Comparison of ENCODE assay signal across 1 cellular context in genomic region chr3:58173670-58174472, GRCh38.
TF ChIP-seq lines count a peak whose summit lies in the region.

No MANE protein-coding gene starts in this region.

TF ChIP-seq in HepG2, 621 proteins besides CTCF, POLR2A, EP300 and RAD21 (continued from another document and continues in another):
- TF ChIP-seq ZNF407 (CRISPR knock-in tag; IDR thresholded peaks at IDR 0.05; ENCODE audit: not compliant biosample characterization) (no peak), MAZ (IDR thresholded peaks at IDR 0.05; ENCODE audit: borderline replicate concordance, low read depth, low read length) (no peak), MAZ (CRISPR knock-in tag; IDR thresholded peaks at IDR 0.05; ENCODE audit: low read depth) (no peak), HMG20A (CRISPR knock-in tag; IDR thresholded peaks at IDR 0.05; ENCODE audit: borderline replicate concordance) (peak; percentile 76), TRIM24 (CRISPR knock-in tag; IDR thresholded peaks at IDR 0.05) (no peak), RFXAP (CRISPR knock-in tag; IDR thresholded peaks at IDR 0.05; ENCODE audit: borderline replicate concordance) (no peak; the same call in 1 of the 2 replicates), ZNF557 (CRISPR knock-in tag; IDR thresholded peaks at IDR 0.05) (0 out of 2 replicates have a peak, but pooled peaks have one; percentile 2), ZNF10 (CRISPR knock-in tag; IDR thresholded peaks at IDR 0.05; ENCODE audit: borderline replicate concordance, low read depth) (no peak), CENPX (CRISPR knock-in tag; IDR thresholded peaks at IDR 0.05) (no peak), ZNF562 (CRISPR knock-in tag; IDR thresholded peaks at IDR 0.05; ENCODE audit: borderline replicate concordance) (no peak), ZBTB7B (CRISPR knock-in tag; IDR thresholded peaks at IDR 0.05) (peak; percentile 91), HNRNPL (IDR thresholded peaks at IDR 0.05; ENCODE audit: low read depth, low read length) (0 out of 2 replicates have a peak, but pooled peaks have one; percentile 28), CBX2 (IDR thresholded peaks at IDR 0.05; ENCODE audit: low read depth, low read length) (no peak), CBX2 (CRISPR knock-in tag; IDR thresholded peaks at IDR 0.05; ENCODE audit: low read depth) (no peak), KLF6 (CRISPR knock-in tag; IDR thresholded peaks at IDR 0.05) (no peak), FOXP1 (IDR thresholded peaks at IDR 0.05) (no peak), FOXP1 (CRISPR knock-in tag; IDR thresholded peaks at IDR 0.05) (no peak; the same call in 1 of the 2 replicates), ZNF451 (CRISPR knock-in tag; IDR thresholded peaks at IDR 0.05) (no peak), NR2C2 (CRISPR knock-in tag; IDR thresholded peaks at IDR 0.05; ENCODE audit: borderline replicate concordance) (no peak), ZBTB49 (CRISPR knock-in tag; IDR thresholded peaks at IDR 0.05; ENCODE audit: borderline replicate concordance) (no peak), KAT7 (CRISPR knock-in tag; IDR thresholded peaks at IDR 0.05; ENCODE audit: borderline replicate concordance) (no peak), ZNF33A (CRISPR knock-in tag; IDR thresholded peaks at IDR 0.05; ENCODE audit: borderline replicate concordance) (no peak), ZNF354B (CRISPR knock-in tag; IDR thresholded peaks at IDR 0.05) (no peak), ZNF556 (CRISPR knock-in tag; IDR thresholded peaks at IDR 0.05; ENCODE audit: borderline replicate concordance) (peak; percentile 3; the same call in 1 of the 2 replicates), ZNF260 (CRISPR knock-in tag; IDR thresholded peaks at IDR 0.05; ENCODE audit: borderline replicate concordance, low read depth) (no peak), SRF (IDR thresholded peaks at IDR 0.05; ENCODE audit: low read depth, low read length) (no peak), RBAK (CRISPR knock-in tag; IDR thresholded peaks at IDR 0.05) (no peak)
- TF ChIP-seq, protein P1, sequence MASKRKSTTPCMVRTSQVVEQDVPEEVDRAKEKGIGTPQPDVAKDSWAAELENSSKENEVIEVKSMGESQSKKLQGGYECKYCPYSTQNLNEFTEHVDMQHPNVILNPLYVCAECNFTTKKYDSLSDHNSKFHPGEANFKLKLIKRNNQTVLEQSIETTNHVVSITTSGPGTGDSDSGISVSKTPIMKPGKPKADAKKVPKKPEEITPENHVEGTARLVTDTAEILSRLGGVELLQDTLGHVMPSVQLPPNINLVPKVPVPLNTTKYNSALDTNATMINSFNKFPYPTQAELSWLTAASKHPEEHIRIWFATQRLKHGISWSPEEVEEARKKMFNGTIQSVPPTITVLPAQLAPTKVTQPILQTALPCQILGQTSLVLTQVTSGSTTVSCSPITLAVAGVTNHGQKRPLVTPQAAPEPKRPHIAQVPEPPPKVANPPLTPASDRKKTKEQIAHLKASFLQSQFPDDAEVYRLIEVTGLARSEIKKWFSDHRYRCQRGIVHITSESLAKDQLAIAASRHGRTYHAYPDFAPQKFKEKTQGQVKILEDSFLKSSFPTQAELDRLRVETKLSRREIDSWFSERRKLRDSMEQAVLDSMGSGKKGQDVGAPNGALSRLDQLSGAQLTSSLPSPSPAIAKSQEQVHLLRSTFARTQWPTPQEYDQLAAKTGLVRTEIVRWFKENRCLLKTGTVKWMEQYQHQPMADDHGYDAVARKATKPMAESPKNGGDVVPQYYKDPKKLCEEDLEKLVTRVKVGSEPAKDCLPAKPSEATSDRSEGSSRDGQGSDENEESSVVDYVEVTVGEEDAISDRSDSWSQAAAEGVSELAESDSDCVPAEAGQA (IDR thresholded peaks at IDR 0.05; ENCODE audit: low read depth): no peak
- TF ChIP-seq, protein P1 (CRISPR knock-in tag; IDR thresholded peaks at IDR 0.05; ENCODE audit: borderline replicate concordance): no peak
- TF ChIP-seq, protein P2, sequence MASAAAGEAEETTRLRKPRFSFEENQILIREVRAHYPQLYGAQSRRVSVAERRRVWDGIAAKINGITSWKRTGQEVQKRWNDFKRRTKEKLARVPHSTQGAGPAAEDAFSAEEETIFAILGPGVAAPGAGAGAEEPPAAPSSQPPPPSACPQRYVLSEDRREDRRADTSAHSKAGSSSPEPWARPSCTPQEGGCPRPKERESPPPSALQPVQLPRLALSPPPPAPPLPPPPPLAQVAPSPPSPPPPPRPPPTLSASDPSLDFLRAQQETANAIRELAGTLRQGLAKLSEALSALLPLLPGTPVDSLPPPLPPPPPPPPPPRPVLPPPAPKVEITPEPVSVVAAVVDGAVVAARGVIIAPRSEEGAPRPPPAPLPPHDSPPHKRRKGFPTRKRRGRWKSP (CRISPR knock-in tag; IDR thresholded peaks at IDR 0.05): no peak
- TF ChIP-seq, protein P3, sequence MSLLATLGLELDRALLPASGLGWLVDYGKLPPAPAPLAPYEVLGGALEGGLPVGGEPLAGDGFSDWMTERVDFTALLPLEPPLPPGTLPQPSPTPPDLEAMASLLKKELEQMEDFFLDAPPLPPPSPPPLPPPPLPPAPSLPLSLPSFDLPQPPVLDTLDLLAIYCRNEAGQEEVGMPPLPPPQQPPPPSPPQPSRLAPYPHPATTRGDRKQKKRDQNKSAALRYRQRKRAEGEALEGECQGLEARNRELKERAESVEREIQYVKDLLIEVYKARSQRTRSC (CRISPR knock-in tag; IDR thresholded peaks at IDR 0.05; ENCODE audit: low read depth): no peak
- TF ChIP-seq, protein P4, sequence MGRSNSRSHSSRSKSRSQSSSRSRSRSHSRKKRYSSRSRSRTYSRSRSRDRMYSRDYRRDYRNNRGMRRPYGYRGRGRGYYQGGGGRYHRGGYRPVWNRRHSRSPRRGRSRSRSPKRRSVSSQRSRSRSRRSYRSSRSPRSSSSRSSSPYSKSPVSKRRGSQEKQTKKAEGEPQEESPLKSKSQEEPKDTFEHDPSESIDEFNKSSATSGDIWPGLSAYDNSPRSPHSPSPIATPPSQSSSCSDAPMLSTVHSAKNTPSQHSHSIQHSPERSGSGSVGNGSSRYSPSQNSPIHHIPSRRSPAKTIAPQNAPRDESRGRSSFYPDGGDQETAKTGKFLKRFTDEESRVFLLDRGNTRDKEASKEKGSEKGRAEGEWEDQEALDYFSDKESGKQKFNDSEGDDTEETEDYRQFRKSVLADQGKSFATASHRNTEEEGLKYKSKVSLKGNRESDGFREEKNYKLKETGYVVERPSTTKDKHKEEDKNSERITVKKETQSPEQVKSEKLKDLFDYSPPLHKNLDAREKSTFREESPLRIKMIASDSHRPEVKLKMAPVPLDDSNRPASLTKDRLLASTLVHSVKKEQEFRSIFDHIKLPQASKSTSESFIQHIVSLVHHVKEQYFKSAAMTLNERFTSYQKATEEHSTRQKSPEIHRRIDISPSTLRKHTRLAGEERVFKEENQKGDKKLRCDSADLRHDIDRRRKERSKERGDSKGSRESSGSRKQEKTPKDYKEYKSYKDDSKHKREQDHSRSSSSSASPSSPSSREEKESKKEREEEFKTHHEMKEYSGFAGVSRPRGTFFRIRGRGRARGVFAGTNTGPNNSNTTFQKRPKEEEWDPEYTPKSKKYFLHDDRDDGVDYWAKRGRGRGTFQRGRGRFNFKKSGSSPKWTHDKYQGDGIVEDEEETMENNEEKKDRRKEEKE (IDR thresholded peaks at IDR 0.05): no peak
- TF ChIP-seq, protein P5, sequence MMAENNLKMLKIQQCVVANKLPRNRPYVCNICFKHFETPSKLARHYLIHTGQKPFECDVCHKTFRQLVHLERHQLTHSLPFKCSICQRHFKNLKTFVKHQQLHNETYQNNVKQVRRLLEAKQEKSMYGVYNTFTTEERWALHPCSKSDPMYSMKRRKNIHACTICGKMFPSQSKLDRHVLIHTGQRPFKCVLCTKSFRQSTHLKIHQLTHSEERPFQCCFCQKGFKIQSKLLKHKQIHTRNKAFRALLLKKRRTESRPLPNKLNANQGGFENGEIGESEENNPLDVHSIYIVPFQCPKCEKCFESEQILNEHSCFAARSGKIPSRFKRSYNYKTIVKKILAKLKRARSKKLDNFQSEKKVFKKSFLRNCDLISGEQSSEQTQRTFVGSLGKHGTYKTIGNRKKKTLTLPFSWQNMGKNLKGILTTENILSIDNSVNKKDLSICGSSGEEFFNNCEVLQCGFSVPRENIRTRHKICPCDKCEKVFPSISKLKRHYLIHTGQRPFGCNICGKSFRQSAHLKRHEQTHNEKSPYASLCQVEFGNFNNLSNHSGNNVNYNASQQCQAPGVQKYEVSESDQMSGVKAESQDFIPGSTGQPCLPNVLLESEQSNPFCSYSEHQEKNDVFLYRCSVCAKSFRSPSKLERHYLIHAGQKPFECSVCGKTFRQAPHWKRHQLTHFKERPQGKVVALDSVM (CRISPR knock-in tag; IDR thresholded peaks at IDR 0.05): no peak
